ENCODE assay signal across 1 cellular context in genomic region chr6:42942444-42942843, GRCh38.
A peak's percentile ranks its signal among the peaks of the same experiment; 100 is the strongest.
TF ChIP-seq lines count a peak whose summit lies in the region.

No MANE protein-coding gene starts in this region.

TF ChIP-seq in HepG2, 621 proteins besides CTCF, POLR2A, EP300 and RAD21 (continued from another document and continues in another):
- TF ChIP-seq AHDC1 (CRISPR knock-in tag; IDR thresholded peaks at IDR 0.05; ENCODE audit: borderline replicate concordance) (no peak), AGO1 (IDR thresholded peaks at IDR 0.05; ENCODE audit: low read depth, low read length, poor library complexity, severe bottlenecking) (no peak), FOXA1 (IDR thresholded peaks at IDR 0.05) (no peak), FOXA1 (CRISPR knock-in tag; IDR thresholded peaks at IDR 0.05) (no peak), NAIF1 (CRISPR knock-in tag; IDR thresholded peaks at IDR 0.05; ENCODE audit: borderline replicate concordance) (no peak), ZNF230 (CRISPR knock-in tag; IDR thresholded peaks at IDR 0.05) (no peak), HHEX (CRISPR knock-in tag; IDR thresholded peaks at IDR 0.05) (no peak), GABPB1 (CRISPR knock-in tag; IDR thresholded peaks at IDR 0.05) (0 out of 2 replicates have a peak, but pooled peaks have one; percentile 20), TCF7L2 (IDR thresholded peaks at IDR 0.05; ENCODE audit: low read depth, low read length) (no peak), KAT7 (CRISPR knock-in tag; IDR thresholded peaks at IDR 0.05; ENCODE audit: borderline replicate concordance) (no peak), ZFP41 (CRISPR knock-in tag; IDR thresholded peaks at IDR 0.05; ENCODE audit: borderline replicate concordance) (no peak), GLMP (CRISPR knock-in tag; IDR thresholded peaks at IDR 0.05; ENCODE audit: borderline replicate concordance) (no peak), ZNF687 (CRISPR knock-in tag; IDR thresholded peaks at IDR 0.05) (peak; percentile 82), ZNF569 (CRISPR knock-in tag; IDR thresholded peaks at IDR 0.05; ENCODE audit: borderline replicate concordance) (no peak), ZNF547 (CRISPR knock-in tag; IDR thresholded peaks at IDR 0.05) (no peak), SUZ12 (IDR thresholded peaks at IDR 0.05; ENCODE audit: low read depth, low read length) (no peak), ZEB1 (IDR thresholded peaks at IDR 0.05; ENCODE audit: insufficient replicate concordance, low read depth) (no peak), ZXDC (CRISPR knock-in tag; IDR thresholded peaks at IDR 0.05) (no peak), NPAS2 (CRISPR knock-in tag; IDR thresholded peaks at IDR 0.05; ENCODE audit: borderline replicate concordance) (no peak), ARID5B (CRISPR knock-in tag; IDR thresholded peaks at IDR 0.05) (peak; percentile 35; the same call in 1 of the 2 replicates), NR0B2 (CRISPR knock-in tag; IDR thresholded peaks at IDR 0.05) (no peak), DMTF1 (CRISPR knock-in tag; IDR thresholded peaks at IDR 0.05) (no peak), UBTF (CRISPR knock-in tag; IDR thresholded peaks at IDR 0.05) (no peak), STAT6 (CRISPR knock-in tag; IDR thresholded peaks at IDR 0.05; ENCODE audit: borderline replicate concordance) (no peak), NR2C2 (CRISPR knock-in tag; IDR thresholded peaks at IDR 0.05; ENCODE audit: borderline replicate concordance) (peak; percentile 55; the same call in 1 of the 2 replicates), NCOA1 (CRISPR knock-in tag; IDR thresholded peaks at IDR 0.05) (no peak), ZNF160 (CRISPR knock-in tag; IDR thresholded peaks at IDR 0.05) (no peak)
